8 cellular contexts compared by ENCODE assay signal in genomic region chr14:66624319-66624937, GRCh38.
DNase-seq lines count a peak whose midpoint lies in the region; ATAC-seq, FAIRE-seq and TF ChIP-seq lines count a peak whose summit lies in the region.

No MANE protein-coding gene starts in this region.

- H3K27me3 Mint-ChIP-seq in T-helper 2 cell treated with Interferon-gamma antibody and Interleukin-4, amounts not matched to agents 5 μg/mL and 100 μg/mL, for 36 hours (ENCODE audit: low read depth), result no peaks in the 10 kb centered on the region
- no peaks in the 10 kb centered on the region for H3K27me3 Mint-ChIP-seq in mesothelial cell of epicardium (ENCODE audit: low read depth)

- TF ChIP-seq CTCF in endothelial cell of umbilical vein (IDR thresholded peaks at IDR 0.05; ENCODE audit: extremely low read depth in 1 of 2, insufficient read depth in 1 of 2, low read depth in 1 of 2, low read length in 2 of 2), result peak; percentile 60 to 63
- TF ChIP-seq CTCF in mesothelial cell of epicardium (IDR thresholded peaks at IDR 0.05; ENCODE audit: unreplicated experiment), result peak; percentile 60
- peak; percentile 63 for TF ChIP-seq CTCF in upper lobe of right lung (IDR thresholded peaks at IDR 0.05)

- DNase-seq in Ammon's horn (ENCODE audit: low spot score) (peak; percentile 74), LoVo (ENCODE audit: low spot score) (peak; percentile 37), endothelial cell of umbilical vein (ENCODE audit: low read depth, low spot score) (peak; percentile 71), mesothelial cell of epicardium (ENCODE audit: low spot score in 2 of 2, unreplicated experiment in 2 of 2) (peak in 1 of 2 experiments; percentile 49), upper lobe of right lung (peak; percentile 54)
- DNase-seq in T-helper 2 cell treated with Interferon-gamma antibody and Interleukin-4, amounts not matched to agents 5 μg/mL and 100 μg/mL, for 36 hours (ENCODE audit: low spot score), result peak; percentile 8

- H3K36me3 Mint-ChIP-seq in T-helper 2 cell treated with Interferon-gamma antibody and Interleukin-4, amounts not matched to agents 5 μg/mL and 100 μg/mL, for 36 hours (ENCODE audit: low read depth), result no peaks in the 10 kb centered on the region
- peaks cover 11% of the 10 kb centered on the region for H3K36me3 Mint-ChIP-seq in mesothelial cell of epicardium

- H3K4me3 Mint-ChIP-seq in T-helper 2 cell treated with Interferon-gamma antibody and Interleukin-4, amounts not matched to agents 5 μg/mL and 100 μg/mL, for 36 hours, result no peak overlapping the region
- no peak overlapping the region for H3K4me3 Mint-ChIP-seq in mesothelial cell of epicardium

- no TSS peak for BruUV-seq in endothelial cell of umbilical vein (replicated peaks; lab: Mats Ljungman, UMichigan)

- H3K36me3 ChIP-seq in endothelial cell of umbilical vein (ENCODE audit: control insufficient read depth in 2 of 2, extremely low read depth in 1 of 2, insufficient read depth in 2 of 2, low read length in 2 of 2), result no peaks in the 10 kb centered on the region
- no peaks in the 10 kb centered on the region for H3K36me3 ChIP-seq in upper lobe of right lung

- H3K4me3 ChIP-seq in endothelial cell of umbilical vein (replicated peaks in 1 of 3; ENCODE audit: insufficient read depth in 1 of 3, low read depth in 1 of 3, low read length in 3 of 3), result no peak overlapping the region
- H3K4me3 ChIP-seq in upper lobe of right lung, result no peak overlapping the region

- CTCF ChIA-PET in endothelial cell of umbilical vein (lab: Charles Lee), result interaction anchor here (0.6 to 5.8 kb wide), 43 partner anchors 9 to 1080 kb away, joined by 3 to 127 read pairs (median 4); partner anchors contain the start of gene GPHN

- H3K79me2 ChIP-seq in endothelial cell of umbilical vein (ENCODE audit: control insufficient read depth, insufficient read depth, low read length), result no peaks in the 10 kb centered on the region

- H3K4me1 ChIP-seq in endothelial cell of umbilical vein (ENCODE audit: control insufficient read depth, extremely low read depth, insufficient read depth, low read length) (no peaks in the 10 kb centered on the region), upper lobe of right lung (no peaks in the 10 kb centered on the region)

- dilution Hi-C loops in endothelial cell of umbilical vein (cut with MboI; ENCODE audit: extremely low pct_ligation_motif_present, low sequenced_read_pairs), result no loop called here

- no peak for TF ChIP-seq POLR2A in GM18505 (IDR thresholded peaks at IDR 0.05; ENCODE audit: borderline replicate concordance, extremely low read depth, insufficient read depth, insufficient read length)
- TF ChIP-seq POLR2A in endothelial cell of umbilical vein (IDR thresholded peaks at IDR 0.05; ENCODE audit: low read depth, low read length), result no peak

- H3K9me3 ChIP-seq in endothelial cell of umbilical vein (replicated peaks; ENCODE audit: control insufficient read depth, insufficient read depth, low read length) (no peaks in the 10 kb centered on the region), upper lobe of right lung (no peaks in the 10 kb centered on the region)

- peak; percentile 75 for ATAC-seq in GM18505 (IDR thresholded peaks at IDR 0.05; ENCODE audit: unreplicated experiment)
- peak; percentile 90 for ATAC-seq in upper lobe of right lung
- no peak for ATAC-seq in HG02763 (IDR thresholded peaks at IDR 0.05; ENCODE audit: unreplicated experiment)

- no peaks in the 10 kb centered on the region for H3K4me1 Mint-ChIP-seq in T-helper 2 cell treated with Interferon-gamma antibody and Interleukin-4, amounts not matched to agents 5 μg/mL and 100 μg/mL, for 36 hours (ENCODE audit: low read depth)
- H3K4me1 Mint-ChIP-seq in mesothelial cell of epicardium, result peaks cover 15% of the 10 kb centered on the region

- no peaks in the 10 kb centered on the region for H4K20me1 ChIP-seq in endothelial cell of umbilical vein (replicated peaks; ENCODE audit: control insufficient read depth, extremely low read depth, insufficient read depth, low read length)

- no peak overlapping the region for H3K9ac ChIP-seq in endothelial cell of umbilical vein (replicated peaks; ENCODE audit: extremely low read depth, insufficient read depth, low read length)

- intact Hi-C loops in endothelial cell of umbilical vein (cut with micrococcal nuclease) (loop anchor here (1.0 to 5.0 kb wide), 7 partner anchors 38 to 660 kb away; no protein-coding TSS in a partner anchor), upper lobe of right lung (cut with DNase I) (no loop called here)

- H3K9me3 Mint-ChIP-seq in T-helper 2 cell treated with Interferon-gamma antibody and Interleukin-4, amounts not matched to agents 5 μg/mL and 100 μg/mL, for 36 hours, result peaks cover 9% of the 10 kb centered on the region
- H3K9me3 Mint-ChIP-seq in mesothelial cell of epicardium, result peaks cover 7% of the 10 kb centered on the region

- H3K27ac ChIP-seq in endothelial cell of umbilical vein (ENCODE audit: insufficient read depth, low read depth, low read length), result no peak overlapping the region
- H3K27ac ChIP-seq in upper lobe of right lung, result no peak overlapping the region

- H3K27ac Mint-ChIP-seq in T-helper 2 cell treated with Interferon-gamma antibody and Interleukin-4, amounts not matched to agents 5 μg/mL and 100 μg/mL, for 36 hours, result no peak overlapping the region
- H3K27ac Mint-ChIP-seq in mesothelial cell of epicardium, result peak overlapping the region; percentile 62

- no peaks in the 10 kb centered on the region for H3K9me1 ChIP-seq in endothelial cell of umbilical vein (replicated peaks; ENCODE audit: control insufficient read depth, extremely low read depth, insufficient read depth, low read length)

- no peak overlapping the region for H3K4me2 ChIP-seq in endothelial cell of umbilical vein (ENCODE audit: insufficient read depth, low read length)

- peak; percentile 79 for FAIRE-seq in endothelial cell of umbilical vein (lab: Jason Lieb, UNC)

- H2AFZ ChIP-seq in endothelial cell of umbilical vein (ENCODE audit: low read depth, low read length), result no peak overlapping the region

- H3K27me3 ChIP-seq in endothelial cell of umbilical vein (ENCODE audit: control insufficient read depth in 2 of 2, insufficient read depth in 2 of 2, low read length in 2 of 2) (no peaks in the 10 kb centered on the region), upper lobe of right lung (no peaks in the 10 kb centered on the region)

- POLR2A ChIA-PET in endothelial cell of umbilical vein (lab: Charles Lee), result no interaction called here

TF ChIP-seq in endothelial cell of umbilical vein, 7 proteins besides CTCF, POLR2A, EP300 and RAD21:
- TF ChIP-seq MAX (IDR thresholded peaks at IDR 0.05; ENCODE audit: insufficient read depth, insufficient read length) (no peak), EZH2 (IDR thresholded peaks at IDR 0.05; ENCODE audit: borderline replicate concordance, low read depth, low read length, severe bottlenecking) (no peak), MYC (IDR thresholded peaks at IDR 0.05; ENCODE audit: low read depth, low read length) (no peak), GATA2 (IDR thresholded peaks at IDR 0.05; ENCODE audit: insufficient read depth, insufficient read length, low read depth, low read length) (no peak), FOS (IDR thresholded peaks at IDR 0.05; ENCODE audit: borderline replicate concordance, insufficient read depth, low read length) (no peak), POLR2AphosphoS5 (IDR thresholded peaks at IDR 0.05; ENCODE audit: insufficient read depth, low read depth, low read length) (no peak), JUN (IDR thresholded peaks at IDR 0.05; ENCODE audit: borderline replicate concordance, insufficient read depth, insufficient read length, low read depth) (no peak)
